In the genomic region with DNA sequence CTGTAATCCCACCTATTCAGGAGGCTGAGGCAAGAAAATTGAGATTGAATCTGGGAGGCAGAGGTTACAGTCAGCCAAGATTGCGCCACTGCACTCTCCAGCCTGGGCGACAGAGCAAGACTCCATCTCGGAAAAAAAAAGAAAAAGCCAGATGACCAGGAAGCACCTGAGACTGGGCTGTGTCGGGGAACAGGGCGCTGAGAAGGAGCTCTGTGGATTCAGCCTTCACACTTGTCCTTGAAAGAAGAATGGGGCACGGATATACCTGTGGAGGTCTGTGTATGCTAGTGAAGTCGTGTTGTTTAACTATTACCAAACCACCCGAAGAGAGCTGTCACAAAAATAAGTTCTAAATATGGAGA, we compare ENCODE assay signal across 22 cellular contexts. TPM values are rescaled to one million over a fixed set of nuclear protein-coding genes. Genes with fewer than 3 reads are reported as not detected.
DNase-seq lines count a peak whose midpoint lies in the region; ATAC-seq, FAIRE-seq and TF ChIP-seq lines count a peak whose summit lies in the region.
"Had no signal": no experiment of that assay in that cellular context is flagged by ENCODE, and none has a peak within 500 bp of the region (broad histone marks: within the 10 kb centered on the region; RNA-seq: fewer than 3 reads in every experiment).

No MANE protein-coding gene starts in this region.

- no peak for FAIRE-seq in kidney (lab: Jason Lieb, UNC)
- FAIRE-seq: GM12891, GM19239, K562 had no signal

- CTCF ChIA-PET in RWPE1 (lab: Yijun Ruan, JAX), result interaction anchor here (0.6 kb wide), 1 partner anchor 558 kb away, joined by 3 read pairs; no protein-coding TSS in a partner anchor

- TF ChIP-seq CTCF in RWPE1 (conservative IDR thresholded peaks at IDR 0.05; ENCODE audit: low read depth), result no peak
- no peak for TF ChIP-seq CTCF in breast epithelium (IDR thresholded peaks at IDR 0.05)
- TF ChIP-seq CTCF in kidney (IDR thresholded peaks at IDR 0.05; ENCODE audit: borderline replicate concordance, extremely low read depth, insufficient read depth), result no peak

- no peak overlapping the region for H3K27ac Mint-ChIP-seq in activated T-helper 2 cell treated with anti-CD3 and anti-CD28 coated beads, Interferon-gamma antibody, Interleukin-2, Interleukin-4, amounts not matched to agents 10 μg/mL and 5 μg/mL and 100 μg/mL, durations not matched to agents 14 hours and 24 hours and 36 hours

- no peak overlapping the region for H3K4me3 Mint-ChIP-seq in activated T-helper 2 cell treated with anti-CD3 and anti-CD28 coated beads, Interferon-gamma antibody, Interleukin-2, Interleukin-4, amounts not matched to agents 10 μg/mL and 5 μg/mL and 100 μg/mL, durations not matched to agents 14 hours and 24 hours and 36 hours (ENCODE audit: low read depth)

- H3K36me3 Mint-ChIP-seq in activated T-helper 2 cell treated with anti-CD3 and anti-CD28 coated beads, Interferon-gamma antibody, Interleukin-2, Interleukin-4, amounts not matched to agents 10 μg/mL and 5 μg/mL and 100 μg/mL, durations not matched to agents 14 hours and 24 hours and 36 hours (ENCODE audit: low read depth), result peaks cover 55% of the 10 kb centered on the region

- H3K4me1 Mint-ChIP-seq in activated T-helper 2 cell treated with anti-CD3 and anti-CD28 coated beads, Interferon-gamma antibody, Interleukin-2, Interleukin-4, amounts not matched to agents 10 μg/mL and 5 μg/mL and 100 μg/mL, durations not matched to agents 14 hours and 24 hours and 36 hours (ENCODE audit: low read depth), result peaks cover 18% of the 10 kb centered on the region

- H3K9me3 ChIP-seq in breast epithelium (no peaks in the 10 kb centered on the region), kidney (ENCODE audit: control insufficient read depth in 1 of 2, low read length in 2 of 2) (no peaks in the 10 kb centered on the region), skeletal muscle tissue (ENCODE audit: control insufficient read depth in 3 of 3, low read length in 3 of 3) (no peaks in the 10 kb centered on the region)
- H3K9me3 ChIP-seq: HAP-1 had no signal

- H3K36me3 ChIP-seq in breast epithelium (peaks cover 5% of the 10 kb centered on the region), kidney (ENCODE audit: control insufficient read depth in 1 of 2, insufficient read depth in 2 of 2, low read length in 2 of 2) (peaks cover 32 to 52% of the 10 kb centered on the region in 2 donors), skeletal muscle tissue (ENCODE audit: control insufficient read depth in 3 of 3, insufficient read depth in 3 of 3, low read length in 3 of 3) (peaks cover 48 to 55% (median 48%) of the 10 kb centered on the region in 3 donors)

- H3K4me1 ChIP-seq in breast epithelium (peaks cover 0 to 10% of the 10 kb centered on the region in 2 donors), kidney (ENCODE audit: control insufficient read depth in 1 of 2, insufficient read depth in 1 of 2, low read depth in 1 of 2, low read length in 2 of 2) (peaks cover 10 to 18% of the 10 kb centered on the region in 2 donors), skeletal muscle tissue (ENCODE audit: control insufficient read depth in 3 of 3, insufficient read depth in 3 of 3, low read length in 3 of 3) (peaks cover 18 to 56% (median 27%) of the 10 kb centered on the region in 3 donors)
- H3K4me1 ChIP-seq: HAP-1 had no signal

- H3K27ac ChIP-seq in RWPE1 (peak overlapping the region; percentile 84), breast epithelium (peak overlapping the region; percentile 84 to 91), kidney (ENCODE audit: low read depth in 2 of 2, low read length in 2 of 2) (no peak overlapping the region), skeletal muscle tissue (ENCODE audit: low read depth, low read length) (peak overlapping the region; percentile 37)

- H3K4me3 ChIP-seq in breast epithelium (peak overlapping the region in 1 of 3 donors; percentile 45), kidney (ENCODE audit: low read length in 2 of 2) (no peak overlapping the region), skeletal muscle tissue (ENCODE audit: low read length in 3 of 3) (no peak overlapping the region)
- H3K4me3 ChIP-seq: HAP-1, K562 had no signal

- POLR2A ChIA-PET in RWPE1 (lab: Yijun Ruan, JAX; ENCODE audit: low non-redundant PET), result interaction anchor here (1.6 kb wide), 1 partner anchor 17 kb away, joined by 4 read pairs; no protein-coding TSS in a partner anchor

- H3K27me3 ChIP-seq in breast epithelium (no peaks in the 10 kb centered on the region), skeletal muscle tissue (ENCODE audit: control insufficient read depth in 3 of 3, insufficient read depth in 3 of 3, low read length in 3 of 3) (no peaks in the 10 kb centered on the region)

- H3K27me3 Mint-ChIP-seq in activated T-helper 2 cell treated with anti-CD3 and anti-CD28 coated beads, Interferon-gamma antibody, Interleukin-2, Interleukin-4, amounts not matched to agents 10 μg/mL and 5 μg/mL and 100 μg/mL, durations not matched to agents 14 hours and 24 hours and 36 hours (ENCODE audit: low read depth), result no peaks in the 10 kb centered on the region

- intact Hi-C loops in breast epithelium (cut with DNase I; ENCODE audit: low total_unique reads), result no loop called here
- intact Hi-C loops in kidney (cut with DNase I), result no loop called here
- intact Hi-C loops in activated T-helper 2 cell treated with anti-CD3 and anti-CD28 coated beads, Interferon-gamma antibody, Interleukin-2, Interleukin-4, amounts not matched to agents 10 μg/mL and 5 μg/mL and 100 μg/mL, durations not matched to agents 14 hours and 24 hours and 36 hours (cut with micrococcal nuclease), result no loop called here

- no peak for ATAC-seq in HG03432 (IDR thresholded peaks at IDR 0.05; ENCODE audit: unreplicated experiment)
- ATAC-seq: K562 had no signal

- H3K9me3 Mint-ChIP-seq in activated T-helper 2 cell treated with anti-CD3 and anti-CD28 coated beads, Interferon-gamma antibody, Interleukin-2, Interleukin-4, amounts not matched to agents 10 μg/mL and 5 μg/mL and 100 μg/mL, durations not matched to agents 14 hours and 24 hours and 36 hours, result no peaks in the 10 kb centered on the region

- H3K9ac ChIP-seq in kidney (ENCODE audit: low read length in 2 of 2) (no peak overlapping the region), skeletal muscle tissue (ENCODE audit: low read depth in 1 of 3, low read length in 3 of 3) (no peak overlapping the region)

- DNase-seq in RWPE1 (ENCODE audit: low spot score) (no peak), breast epithelium (ENCODE audit: low spot score in 2 of 2) (peak in 1 of 2 donors; percentile 57), kidney (peak; percentile 8), middle frontal gyrus (ENCODE audit: extremely low spot score, low spot score) (no peak)
- no peak for DNase-seq in stimulated activated CD4-positive, alpha-beta T cell treated with anti-CD3 and anti-CD28 coated beads, Interleukin-2, amount 100 ng/mL, for 48 hours
- DNase-seq in activated T-helper 2 cell treated with anti-CD3 and anti-CD28 coated beads, Interferon-gamma antibody, Interleukin-2, Interleukin-4, amounts not matched to agents 10 μg/mL and 5 μg/mL and 100 μg/mL, durations not matched to agents 14 hours and 24 hours and 36 hours (ENCODE audit: low spot score), result no peak
- DNase-seq: AML-193; COR-L47; GF-D8; NCI-H1417 treated with DMSO at 0.1 percent for 48 hours; NCI-H1930; NCI-H2171; NCI-H446; NCI-H69; NK-92 treated with Interleukin-12 subunit alpha and Interleukin-12 subunit beta, amount 100 ng/mL, for 24 hours; SIG-M5 had no signal

- TF ChIP-seq POLR2A in breast epithelium (IDR thresholded peaks at IDR 0.05), result no peak

RNA-seq across cellular contexts. Expression of a gene that starts 39.3 kb away (rescaled TPM):
- total RNA-seq in breast epithelium, result 10 to 100 TPM; 16.4 to 22.7 (median 17.8) TPM
- total RNA-seq in kidney, result 30.5 TPM
- polyA plus RNA-seq in kidney (ENCODE audit: insufficient read depth, low read depth, low replicate concordance), result 14.2 TPM
- total RNA-seq in skeletal muscle tissue, result 19.3 TPM
- 12.9 and 13.3 TPM in 2 replicates for total RNA-seq in activated T-helper 2 cell treated with anti-CD3 and anti-CD28 coated beads, Interferon-gamma antibody, Interleukin-2, Interleukin-4, amounts not matched to agents 10 μg/mL and 5 μg/mL and 100 μg/mL, durations not matched to agents 14 hours and 24 hours and 36 hours

Comparison
In these comparisons a context has a peak if more than half of its experiments do, and no peak if none do; other contexts are left out.
1. H3K27ac ChIP-seq: peak in RWPE1 (single experiment), breast epithelium (2 of 2) and skeletal muscle tissue (single experiment); none in kidney (0 of 2).